In genomic region chr2:70233892-70234291, GRCh38 we compare ENCODE assay signal across 19 cellular contexts. TPM values are rescaled to one million over a fixed set of nuclear protein-coding genes. Genes with fewer than 3 reads are reported as not detected.
DNase-seq lines count a peak whose midpoint lies in the region; ATAC-seq, FAIRE-seq and TF ChIP-seq lines count a peak whose summit lies in the region.
"Had no signal": no experiment of that assay in that cellular context is flagged by ENCODE, and none has a peak within 500 bp of the region (broad histone marks: within the 10 kb centered on the region; RNA-seq: fewer than 3 reads in every experiment).

No MANE protein-coding gene starts in this region.

- no peak overlapping the region for H3K4me3 Mint-ChIP-seq in activated T-cell treated with anti-CD3 and anti-CD28 coated beads, Interleukin-2, amount 50 U/mL, for 72 hours
- H3K4me3 Mint-ChIP-seq in endothelial cell (ENCODE audit: unreplicated experiment): peak overlapping the region; percentile 62
- H3K4me3 Mint-ChIP-seq: CD4-positive, CD25-positive, alpha-beta regulatory T cell had no signal

- intact Hi-C loops in right lobe of liver (cut with DNase I): no loop called here
- intact Hi-C loops in upper lobe of right lung (cut with DNase I): no loop called here

- FAIRE-seq in frontal cortex (lab: Jason Lieb, UNC): no peak
- FAIRE-seq: GM12892, GM18507, H1 had no signal

- H3K36me3 Mint-ChIP-seq in activated T-cell treated with anti-CD3 and anti-CD28 coated beads, Interleukin-2, amount 50 U/mL, for 72 hours (ENCODE audit: insufficient read depth in 2 of 2): peaks cover 2 to 22% of the 10 kb centered on the region in 2 donors
- peaks cover 11% of the 10 kb centered on the region for H3K36me3 Mint-ChIP-seq in endothelial cell (ENCODE audit: low read depth, unreplicated experiment)

- H3K27ac ChIP-seq in right lobe of liver (peak overlapping the region in 2 of 3 donors; percentile 35 to 60), upper lobe of left lung (no peak overlapping the region), upper lobe of right lung (no peak overlapping the region)
- H3K27ac ChIP-seq: PC-9 had no signal

- H3K36me3 ChIP-seq in right lobe of liver (peaks cover 0 to 48% (median 14%) of the 10 kb centered on the region in 4 donors), upper lobe of left lung (peaks cover 26 to 75% (median 46%) of the 10 kb centered on the region in 4 donors), upper lobe of right lung (peaks cover 64% of the 10 kb centered on the region)

- H3K27me3 Mint-ChIP-seq in activated T-cell treated with anti-CD3 and anti-CD28 coated beads, Interleukin-2, amount 50 U/mL, for 72 hours (ENCODE audit: low read depth): no peaks in the 10 kb centered on the region
- no peaks in the 10 kb centered on the region for H3K27me3 Mint-ChIP-seq in endothelial cell (ENCODE audit: unreplicated experiment)
- H3K27me3 Mint-ChIP-seq: CD4-positive, CD25-positive, alpha-beta regulatory T cell had no signal

- H3K9me3 ChIP-seq in right lobe of liver (no peaks in the 10 kb centered on the region), upper lobe of left lung (no peaks in the 10 kb centered on the region), upper lobe of right lung (no peaks in the 10 kb centered on the region)
- H3K9me3 ChIP-seq: BE2C had no signal

- peak overlapping the region; percentile 33 for H3K27ac Mint-ChIP-seq in activated T-cell treated with anti-CD3 and anti-CD28 coated beads, Interleukin-2, amount 50 U/mL, for 72 hours
- no peak overlapping the region for H3K27ac Mint-ChIP-seq in endothelial cell (ENCODE audit: unreplicated experiment)

- TF ChIP-seq CTCF in endothelial cell (IDR thresholded peaks at IDR 0.05; ENCODE audit: unreplicated experiment): no peak
- no peak for TF ChIP-seq CTCF in right lobe of liver (IDR thresholded peaks at IDR 0.05)
- no peak for TF ChIP-seq CTCF in upper lobe of left lung (IDR thresholded peaks at IDR 0.05)
- TF ChIP-seq CTCF in upper lobe of right lung (IDR thresholded peaks at IDR 0.05): no peak

- H3K27me3 ChIP-seq in right lobe of liver: no peaks in the 10 kb centered on the region
- H3K27me3 ChIP-seq in upper lobe of left lung: no peaks in the 10 kb centered on the region
- H3K27me3 ChIP-seq in upper lobe of right lung: no peaks in the 10 kb centered on the region
- H3K27me3 ChIP-seq: BE2C had no signal

- 22% methylated on average over 3 of the region's 3 CpGs for WGBS in right lobe of liver (ENCODE audit: insufficient coverage, low coverage, low lambda C conversion rate, missing lambda C conversion rate)
- WGBS in upper lobe of left lung, 2 donors: 79 to 80% methylated on average over 3 of the region's 3 CpGs

- no peak for DNase-seq in activated T-cell treated with anti-CD3 and anti-CD28 coated beads, Interleukin-2, amount 50 U/mL, for 72 hours
- no peak for DNase-seq in activated T-cell treated with anti-CD3 and anti-CD28 coated beads, Interleukin-2, amount 50 U/mL, for 48 hours
- DNase-seq in endothelial cell (ENCODE audit: low spot score) (no peak), right lobe of liver (no peak), upper lobe of left lung (no peak), upper lobe of right lung (no peak), frontal cortex (ENCODE audit: low spot score in 2 of 2) (no peak)
- DNase-seq: BE2C; CD4-positive, CD25-positive, alpha-beta regulatory T cell; KG1; NCI-H187; NCI-H2227 treated with DMSO at 0.1 percent for 48 hours; NCI-H510A treated with DMSO at 0.1 percent for 48 hours; NCI-H82; PC-9 had no signal

- TF ChIP-seq POLR2A in right lobe of liver (IDR thresholded peaks at IDR 0.05) (no peak), upper lobe of left lung (IDR thresholded peaks at IDR 0.05) (no peak)

- H3K4me3 ChIP-seq in right lobe of liver (no peak overlapping the region), upper lobe of left lung (no peak overlapping the region), upper lobe of right lung (no peak overlapping the region)
- H3K4me3 ChIP-seq: PC-9 had no signal

- ATAC-seq in activated T-cell treated with anti-CD3 and anti-CD28 coated beads, Interleukin-2, amount 50 U/mL, for 72 hours (replicated peaks in 1 of 2): no peak
- ATAC-seq in right lobe of liver (peak; percentile 83 to 92 (median 88)), upper lobe of left lung (ENCODE audit: low FRiP score in 2 of 2) (no peak), upper lobe of right lung (no peak), HG02885 (IDR thresholded peaks at IDR 0.05; ENCODE audit: poor library complexity, unreplicated experiment) (no peak)

- H3K4me1 ChIP-seq in right lobe of liver: peaks cover 0 to 14% (median 5%) of the 10 kb centered on the region in 4 donors
- H3K4me1 ChIP-seq in upper lobe of left lung: peaks cover 0 to 4% (median 0%) of the 10 kb centered on the region in 4 donors
- H3K4me1 ChIP-seq in upper lobe of right lung: no peaks in the 10 kb centered on the region
- H3K4me1 ChIP-seq: BE2C had no signal

- H3K9me3 Mint-ChIP-seq in activated T-cell treated with anti-CD3 and anti-CD28 coated beads, Interleukin-2, amount 50 U/mL, for 72 hours: no peaks in the 10 kb centered on the region
- no peaks in the 10 kb centered on the region for H3K9me3 Mint-ChIP-seq in endothelial cell (ENCODE audit: unreplicated experiment)
- H3K9me3 Mint-ChIP-seq: CD4-positive, CD25-positive, alpha-beta regulatory T cell had no signal

- TF ChIP-seq EP300 in upper lobe of left lung (IDR thresholded peaks at IDR 0.05): no peak

- no peaks in the 10 kb centered on the region for H3K4me1 Mint-ChIP-seq in activated T-cell treated with anti-CD3 and anti-CD28 coated beads, Interleukin-2, amount 50 U/mL, for 72 hours (ENCODE audit: low read depth)
- no peaks in the 10 kb centered on the region for H3K4me1 Mint-ChIP-seq in endothelial cell (ENCODE audit: unreplicated experiment)

RNA-seq across cellular contexts. Expression of gene TIA1, which starts 14.5 kb away (rescaled TPM):
- 100 to 1,000 TPM; 113 to 119 TPM for total RNA-seq in activated T-cell treated with anti-CD3 and anti-CD28 coated beads, Interleukin-2, amount 50 U/mL, for 72 hours
- total RNA-seq in endothelial cell (ENCODE audit: unreplicated experiment): 200 TPM
- total RNA-seq in right lobe of liver: 10 to 100 TPM; 27.5 to 44.2 (median 35.8) TPM
- 100 to 1,000 TPM in 3 of 6 donors, 10 to 100 TPM in 3; 51.4 to 292 (median 101) TPM for total RNA-seq in upper lobe of left lung
- 110 TPM for total RNA-seq in upper lobe of right lung
- 297 TPM for total RNA-seq in frontal cortex

RNA-seq across cellular contexts. Expression of gene PCYOX1, which starts 24.0 kb away (rescaled TPM):
- 10 to 100 TPM; 16.7 to 18.5 TPM for total RNA-seq in activated T-cell treated with anti-CD3 and anti-CD28 coated beads, Interleukin-2, amount 50 U/mL, for 72 hours
- total RNA-seq in endothelial cell (ENCODE audit: unreplicated experiment) (52.2 TPM), right lobe of liver (100 to 1,000 TPM in 3 of 6 experiments, 10 to 100 TPM in 3; 38.8 to 186 (median 92.5) TPM), upper lobe of left lung (100 to 1,000 TPM in 4 of 6 donors, 10 to 100 TPM in 2; 33.5 to 125 (median 112) TPM), upper lobe of right lung (157 TPM), frontal cortex (102 TPM)

RNA-seq across cellular contexts. Expression of gene C2orf42, which starts 43.1 kb away (rescaled TPM):
- total RNA-seq in activated T-cell treated with anti-CD3 and anti-CD28 coated beads, Interleukin-2, amount 50 U/mL, for 72 hours: 10 to 100 TPM; 28.0 to 29.3 TPM
- total RNA-seq in endothelial cell (ENCODE audit: unreplicated experiment): 15.0 TPM
- 10 to 100 TPM; 10.9 to 22.5 (median 16.7) TPM for total RNA-seq in right lobe of liver
- total RNA-seq in upper lobe of left lung: 10 to 100 TPM in 4 of 6 donors, 1 to 10 TPM in 2; 7.8 to 15.0 (median 12.4) TPM
- total RNA-seq in upper lobe of right lung: 9.6 TPM
- 26.5 TPM for total RNA-seq in frontal cortex

RNA-seq across cellular contexts. Expression of gene SNRPG, which starts 59.6 kb away (rescaled TPM):
- 100 to 1,000 TPM; 213 to 247 TPM for total RNA-seq in activated T-cell treated with anti-CD3 and anti-CD28 coated beads, Interleukin-2, amount 50 U/mL, for 72 hours
- total RNA-seq in endothelial cell (ENCODE audit: unreplicated experiment) (176 TPM), right lobe of liver (10 to 100 TPM; 38.7 to 96.6 (median 60.8) TPM), upper lobe of left lung (100 to 1,000 TPM in 2 of 6 donors, 10 to 100 TPM in 4; 13.6 to 109 (median 86.1) TPM), upper lobe of right lung (96.8 TPM), frontal cortex (132 TPM)

Comparison
In these comparisons a context has a peak if more than half of its experiments do, and no peak if none do; other contexts are left out.
1. ATAC-seq: peak in right lobe of liver (4 of 4); none in activated T-cell treated with anti-CD3 and anti-CD28 coated beads, Interleukin-2, amount 50 U/mL, for 72 hours (0 of 2), upper lobe of left lung (0 of 2), upper lobe of right lung (single experiment) and HG02885 (single experiment).
2. H3K27ac ChIP-seq: peak in right lobe of liver (2 of 3); none in upper lobe of left lung (0 of 4) and upper lobe of right lung (single experiment).